ENCODE assay signal across 8 cellular contexts in genomic region chr7:44431091-44431608, GRCh38. TPM values are rescaled to one million over a fixed set of nuclear protein-coding genes. Genes with fewer than 3 reads are reported as not detected.
A peak's percentile ranks its signal among the peaks of the same experiment; 100 is the strongest.
DNase-seq lines count a peak whose midpoint lies in the region; ATAC-seq and TF ChIP-seq lines count a peak whose summit lies in the region.

No MANE protein-coding gene starts in this region.

- H3K36me3 ChIP-seq in BLaER1 (peaks cover 60% of the 10 kb centered on the region), lower lobe of right lung (peaks cover 11% of the 10 kb centered on the region), tibial nerve (peaks cover 0 to 15% (median 0%) of the 10 kb centered on the region in 3 donors), mammary epithelial cell (ENCODE audit: insufficient read depth, low read length) (peaks cover 3% of the 10 kb centered on the region)

- H4K20me1 ChIP-seq in BLaER1 = peaks cover 91% of the 10 kb centered on the region
- no peaks in the 10 kb centered on the region for H4K20me1 ChIP-seq in mammary epithelial cell (ENCODE audit: insufficient read depth, low read length)

- H3K4me1 ChIP-seq in BLaER1 (peaks cover 39% of the 10 kb centered on the region), lower lobe of right lung (no peaks in the 10 kb centered on the region), tibial nerve (peaks cover 0 to 31% (median 0%) of the 10 kb centered on the region in 4 donors), mammary epithelial cell (ENCODE audit: insufficient read depth, low read length) (peaks cover 3% of the 10 kb centered on the region)

- H3K4me2 ChIP-seq in BLaER1 (peak overlapping the region; percentile 69), mammary epithelial cell (ENCODE audit: insufficient read depth, low read depth, low read length) (no peak overlapping the region)

- ATAC-seq in GM18909 (IDR thresholded peaks at IDR 0.05; ENCODE audit: poor library complexity, unreplicated experiment) (peak; percentile 74), HG03571 (IDR thresholded peaks at IDR 0.05; ENCODE audit: unreplicated experiment) (peak; percentile 68), lower lobe of right lung (peak; percentile 25 to 54)
- peak; percentile 24 to 41 for ATAC-seq in activated naive CD4-positive, alpha-beta T cell treated with anti-CD3 and anti-CD28 coated beads, Interleukin-2, amount 50 U/mL, for 72 hours

- TF ChIP-seq EP300 in tibial nerve (IDR thresholded peaks at IDR 0.05) = no peak

- H3K79me2 ChIP-seq in mammary epithelial cell (ENCODE audit: insufficient read depth, low read length) = peaks cover 85% of the 10 kb centered on the region

- H3K9me3 ChIP-seq in BLaER1 (no peaks in the 10 kb centered on the region), lower lobe of right lung (no peaks in the 10 kb centered on the region), tibial nerve (no peaks in the 10 kb centered on the region), mammary epithelial cell (replicated peaks; ENCODE audit: insufficient read depth, low read length) (no peaks in the 10 kb centered on the region)

- no peak overlapping the region for H2AFZ ChIP-seq in mammary epithelial cell (ENCODE audit: low read depth, low read length)

- no TSS peak for BruUV-seq in mammary epithelial cell (replicated peaks; lab: Mats Ljungman, UMichigan)

- no peak for DNase-seq in activated naive CD4-positive, alpha-beta T cell treated with anti-CD3 and anti-CD28 coated beads, Interleukin-2, amount 50 U/mL, for 72 hours (ENCODE audit: low spot score in 2 of 2)
- DNase-seq in lower lobe of right lung (no peak), tibial nerve (ENCODE audit: low spot score in 2 of 2) (no peak), mammary epithelial cell (no peak)
- DNase-seq in effector CD8-positive, alpha-beta T cell (lab: John Stamatoyannopoulos, UW) = no peak

- intact Hi-C loops in lower lobe of right lung (cut with DNase I) (no loop called here), mammary epithelial cell (cut with micrococcal nuclease) (no loop called here)

- peak overlapping the region; percentile 9 to 51 for H3K27ac Mint-ChIP-seq in activated naive CD4-positive, alpha-beta T cell treated with anti-CD3 and anti-CD28 coated beads, Interleukin-2, amount 50 U/mL, for 72 hours

- TF ChIP-seq CTCF in lower lobe of right lung (IDR thresholded peaks at IDR 0.05) = no peak
- no peak for TF ChIP-seq CTCF in tibial nerve (IDR thresholded peaks at IDR 0.05)
- TF ChIP-seq CTCF in mammary epithelial cell (conservative IDR thresholded peaks at IDR 0.05 in 1 of 2, IDR thresholded peaks at IDR 0.05 in 1 of 2; ENCODE audit: extremely low read depth in 1 of 2, insufficient read depth in 1 of 2, low read depth in 1 of 2, low read length in 2 of 2) = peak in 1 of 2 donors; percentile 23

- CTCF ChIA-PET in mammary epithelial cell (lab: Charles Lee; ENCODE audit: low non-redundant PET) = no interaction called here

- in situ Hi-C loops in mammary epithelial cell (cut with MboI; ENCODE audit: low sequenced_read_pairs in 2 of 2) = no loop called here

- H3K4me3 ChIP-seq in BLaER1 (no peak overlapping the region), lower lobe of right lung (no peak overlapping the region), tibial nerve (no peak overlapping the region), mammary epithelial cell (replicated peaks in 1 of 3; ENCODE audit: insufficient read depth in 1 of 3, low read depth in 2 of 3, low read length in 3 of 3) (no peak overlapping the region)

- no peaks in the 10 kb centered on the region for H3K9me3 Mint-ChIP-seq in activated naive CD4-positive, alpha-beta T cell treated with anti-CD3 and anti-CD28 coated beads, Interleukin-2, amount 50 U/mL, for 72 hours

- peak overlapping the region; percentile 27; the same call in 1 of the 2 replicates for H3K9ac ChIP-seq in BLaER1
- no peak overlapping the region for H3K9ac ChIP-seq in mammary epithelial cell (ENCODE audit: insufficient read depth, low read length)

- H3K27me3 ChIP-seq in BLaER1 (no peaks in the 10 kb centered on the region), lower lobe of right lung (ENCODE audit: low read depth) (no peaks in the 10 kb centered on the region), tibial nerve (no peaks in the 10 kb centered on the region), mammary epithelial cell (ENCODE audit: insufficient read depth, low read length) (no peaks in the 10 kb centered on the region)

- WGBS in tibial nerve, 2 donors = 58 to 75% methylated on average over 2 of the region's 2 CpGs
- 89% methylated on average over 1 of the region's 2 CpGs for WGBS in mammary epithelial cell (ENCODE audit: low coverage, missing lambda C conversion rate)

- peaks cover 11 to 19% of the 10 kb centered on the region in 2 donors for H3K36me3 Mint-ChIP-seq in activated naive CD4-positive, alpha-beta T cell treated with anti-CD3 and anti-CD28 coated beads, Interleukin-2, amount 50 U/mL, for 72 hours

- peak overlapping the region; percentile 3; the same call in 1 of the 2 replicates for H3K27ac ChIP-seq in BLaER1
- H3K27ac ChIP-seq in lower lobe of right lung = no peak overlapping the region
- no peak overlapping the region for H3K27ac ChIP-seq in tibial nerve
- no peak overlapping the region for H3K27ac ChIP-seq in mammary epithelial cell (ENCODE audit: insufficient read depth, low read depth, low read length)

- dilution Hi-C loops in mammary epithelial cell (cut with HindIII; ENCODE audit: low sequenced_read_pairs) = no loop called here

- no peak for TF ChIP-seq POLR2A in tibial nerve (IDR thresholded peaks at IDR 0.05)

RNA-seq across cellular contexts. Expression of gene NUDCD3, which starts 59.3 kb away (rescaled TPM):
- total RNA-seq in activated naive CD4-positive, alpha-beta T cell treated with anti-CD3 and anti-CD28 coated beads, Interleukin-2, amount 50 U/mL, for 72 hours = 100 to 1,000 TPM in 1 of 2 donors, 10 to 100 TPM in 1; 87.9 to 112 TPM
- 87.6 TPM for total RNA-seq in lower lobe of right lung
- 10 to 100 TPM; 44.7 to 57.3 (median 49.7) TPM for total RNA-seq in tibial nerve
- total RNA-seq in mammary epithelial cell = 100 to 1,000 TPM in 1 of 2 donors, 10 to 100 TPM in 1; 77.2 to 122 TPM
- 48.3 TPM for polyA plus RNA-seq in mammary epithelial cell
- 154 TPM for polyA minus RNA-seq in mammary epithelial cell
